8 cellular contexts compared by ENCODE assay signal in genomic region chr2:109663721-109664120, GRCh38. TPM values are rescaled to one million over a fixed set of nuclear protein-coding genes. Genes with fewer than 3 reads are reported as not detected.
DNase-seq lines count a peak whose midpoint lies in the region; ATAC-seq, FAIRE-seq and TF ChIP-seq lines count a peak whose summit lies in the region.

No MANE protein-coding gene starts in this region.

- no peaks in the 10 kb centered on the region for H3K36me3 ChIP-seq in pancreas

- FAIRE-seq in pancreas (lab: Jason Lieb, UNC): no peak

- H3K27ac ChIP-seq in pancreas: no peak overlapping the region

- no peaks in the 10 kb centered on the region for H3K9me3 ChIP-seq in pancreas

- H3K4me1 ChIP-seq in pancreas: no peaks in the 10 kb centered on the region

- peak; percentile 83 for DNase-seq in EH (ENCODE audit: low read depth)
- DNase-seq in RPMI7951 (ENCODE audit: low read depth): peak; percentile 73
- peak; percentile 88 for DNase-seq in fibroblast of pulmonary artery (ENCODE audit: low read depth)
- peak in 1 of 6 donors; percentile 29 for DNase-seq in pancreas
- DNase-seq in activated naive CD4-positive, alpha-beta T cell (lab: John Stamatoyannopoulos, UW): no peak
- DNase-seq in activated CD4-positive, alpha-beta T cell treated with anti-CD3 and anti-CD28 coated beads, Interleukin-2, amount 50 U/mL, for 1 hour: no peak

- WGBS in pancreas, 2 donors: 51 to 55% methylated on average over 4 of the region's 4 CpGs

- H3K4me3 ChIP-seq in fibroblast of pulmonary artery (replicated peaks; ENCODE audit: low read depth, low read length) (no peak overlapping the region), pancreas (no peak overlapping the region)

- ATAC-seq in pancreas (peak in 3 of 4 donors; percentile 19 to 69 (median 56)), HG03159 (IDR thresholded peaks at IDR 0.05; ENCODE audit: unreplicated experiment) (no peak), GM21447 (IDR thresholded peaks at IDR 0.05; ENCODE audit: unreplicated experiment) (no peak)

- intact Hi-C loops in pancreas (cut with DNase I): no loop called here

- TF ChIP-seq CTCF in fibroblast of pulmonary artery (IDR thresholded peaks at IDR 0.05; ENCODE audit: low read length, missing control alignments): no peak
- no peak for TF ChIP-seq CTCF in pancreas (IDR thresholded peaks at IDR 0.05)

- no peaks in the 10 kb centered on the region for H3K27me3 ChIP-seq in pancreas

RNA-seq across cellular contexts. Expression of gene SOWAHC, which starts 49.6 kb away (rescaled TPM):
- total RNA-seq in RPMI7951 (2014; rRNA removed; shearing (Covaris generic)): 6.8 and 7.2 TPM in 2 replicates
- total RNA-seq in pancreas: 1 to 10 TPM; 2.6 to 5.3 (median 3.2) TPM
- 1 to 10 TPM; 1.2 to 3.2 TPM for polyA plus RNA-seq in pancreas

RNA-seq across cellular contexts. Expression of gene SEPTIN10, which starts 50.0 kb away (rescaled TPM):
- 107 and 124 TPM in 2 replicates for total RNA-seq in RPMI7951 (2014; rRNA removed; shearing (Covaris generic))
- total RNA-seq in pancreas: 10 to 100 TPM; 12.0 to 27.1 (median 17.8) TPM
- polyA plus RNA-seq in pancreas: 10 to 100 TPM in 1 of 2 donors, 1 to 10 TPM in 1; 7.9 to 13.9 TPM

Comparison
In these comparisons a context has a peak if more than half of its experiments do, and no peak if none do; other contexts are left out.
1. DNase-seq: peak in EH (single experiment), RPMI7951 (single experiment) and fibroblast of pulmonary artery (single experiment); none in activated naive CD4-positive, alpha-beta T cell (0 of 4) and activated CD4-positive, alpha-beta T cell treated with anti-CD3 and anti-CD28 coated beads, Interleukin-2, amount 50 U/mL, for 1 hour (single experiment).
2. ATAC-seq: peak in pancreas (3 of 4); none in HG03159 (single experiment) and GM21447 (single experiment).